ENCODE assay signal across 23 cellular contexts in genomic region chrX:30793767-30794103, GRCh38.
DNase-seq lines count a peak whose midpoint lies in the region; ATAC-seq, FAIRE-seq and TF ChIP-seq lines count a peak whose summit lies in the region.
"Had no signal": no experiment of that assay in that cellular context is flagged by ENCODE, and none has a peak within 500 bp of the region (broad histone marks: within the 10 kb centered on the region; RNA-seq: fewer than 3 reads in every experiment).

No MANE protein-coding gene starts in this region.

- intact Hi-C loops in sigmoid colon (cut with DNase I): no loop called here
- intact Hi-C loops in testis (cut with DNase I; ENCODE audit: low total_unique reads): no loop called here
- intact Hi-C loops in CD4-positive, alpha-beta memory T cell (cut with micrococcal nuclease): no loop called here

- no peak overlapping the region for H3K4me3 Mint-ChIP-seq in stimulated activated naive CD8-positive, alpha-beta T cell treated with anti-CD3 and anti-CD28 coated beads, Interleukin-15, amount 100 ng/mL, for 72 hours
- H3K4me3 Mint-ChIP-seq in CD4-positive, alpha-beta memory T cell: no peak overlapping the region
- H3K4me3 Mint-ChIP-seq: CD14-positive monocyte; CD8-positive, alpha-beta T cell had no signal

- DNase-seq in HTR-8/SVneo (ENCODE audit: insufficient read length, low spot score) (no peak), neuronal stem cell (ENCODE audit: low spot score) (no peak), sigmoid colon (peak; percentile 43), testis (no peak), NCI-H82 (lab: John Stamatoyannopoulos, UW) (no peak)
- no peak for DNase-seq in stimulated activated naive CD8-positive, alpha-beta T cell treated with anti-CD3 and anti-CD28 coated beads, Interleukin-15, amount 100 ng/mL, for 72 hours
- DNase-seq in CD4-positive, alpha-beta memory T cell: no peak
- DNase-seq: 8988T; ACHN; AML-193; BE2C; Caco-2; CD8-positive, alpha-beta T cell; DMS153; DND-41; GOT3; H7 had no signal

- H3K9me3 ChIP-seq in neuronal stem cell (replicated peaks in 1 of 2; ENCODE audit: control insufficient read depth in 2 of 2, insufficient read depth in 1 of 2, low read depth in 1 of 2, low read length in 2 of 2): peaks cover 0 to 11% of the 10 kb centered on the region in 2 donors
- H3K9me3 ChIP-seq in sigmoid colon: no peaks in the 10 kb centered on the region
- H3K9me3 ChIP-seq in testis: no peaks in the 10 kb centered on the region
- no peaks in the 10 kb centered on the region for H3K9me3 ChIP-seq in CD4-positive, alpha-beta memory T cell (ENCODE audit: control insufficient read depth in 1 of 2, low read length in 2 of 2)
- H3K9me3 ChIP-seq: A549, BE2C, Caco-2 had no signal

- CTCF ChIA-PET in CD4-positive, alpha-beta memory T cell (lab: Charles Lee; ENCODE audit: partially characterized antibody): no interaction called here

- FAIRE-seq in HTR-8/SVneo (lab: Jason Lieb, UNC): peak; percentile 9
- FAIRE-seq: A549, G401.6, GM12892 had no signal

- POLR2A ChIA-PET in CD4-positive, alpha-beta memory T cell (lab: Charles Lee; ENCODE audit: partially characterized antibody): no interaction called here

- H3K4ac ChIP-seq in neuronal stem cell (ENCODE audit: low read length): no peak overlapping the region

- TF ChIP-seq EP300 in sigmoid colon (IDR thresholded peaks at IDR 0.05): no peak

- no peak overlapping the region for H2AFZ ChIP-seq in neuronal stem cell (ENCODE audit: low read length)

- H3K4me2 ChIP-seq in neuronal stem cell (ENCODE audit: insufficient read depth, low read length, poor library complexity, severe bottlenecking): no peak overlapping the region
- H3K4me2 ChIP-seq: A549; BLaER1 treated with 17β-estradiol and CSF1 and Interleukin-3, amounts not matched to agents 10 nM and 100 nM had no signal

- H4K91ac ChIP-seq in neuronal stem cell (ENCODE audit: low read depth, low read length, poor library complexity): no peak overlapping the region

- ATAC-seq in stimulated activated naive CD8-positive, alpha-beta T cell treated with anti-CD3 and anti-CD28 coated beads, Interleukin-15, amount 100 ng/mL, for 72 hours: no peak
- ATAC-seq: A549; CD8-positive, alpha-beta T cell; HCT116 had no signal

- peak overlapping the region; percentile 87 for H3K14ac ChIP-seq in neuronal stem cell (ENCODE audit: low read length)

- no peak overlapping the region for H3K9ac ChIP-seq in neuronal stem cell (ENCODE audit: low read depth, low read length, poor library complexity)
- H3K9ac ChIP-seq: BLaER1 treated with 17β-estradiol and CSF1 and Interleukin-3, amounts not matched to agents 10 nM and 100 nM had no signal

- no peaks in the 10 kb centered on the region for H3K36me3 Mint-ChIP-seq in CD4-positive, alpha-beta memory T cell
- H3K36me3 Mint-ChIP-seq: CD14-positive monocyte; CD8-positive, alpha-beta T cell had no signal

- H3K9me3 Mint-ChIP-seq in stimulated activated naive CD8-positive, alpha-beta T cell treated with anti-CD3 and anti-CD28 coated beads, Interleukin-15, amount 100 ng/mL, for 72 hours: peaks cover 6 to 17% of the 10 kb centered on the region in 2 donors
- peaks cover 0 to 3% (median 0%) of the 10 kb centered on the region in 8 donors for H3K9me3 Mint-ChIP-seq in CD4-positive, alpha-beta memory T cell
- H3K9me3 Mint-ChIP-seq: CD8-positive, alpha-beta T cell had no signal

- H2AK5ac ChIP-seq in neuronal stem cell (ENCODE audit: low read depth, low read length): no peak overlapping the region

- H3K4me1 ChIP-seq in neuronal stem cell (ENCODE audit: control insufficient read depth in 2 of 2, insufficient read depth in 1 of 2, low read depth in 1 of 2, low read length in 2 of 2): no peaks in the 10 kb centered on the region
- H3K4me1 ChIP-seq in sigmoid colon: no peaks in the 10 kb centered on the region
- no peaks in the 10 kb centered on the region for H3K4me1 ChIP-seq in testis
- no peaks in the 10 kb centered on the region for H3K4me1 ChIP-seq in CD4-positive, alpha-beta memory T cell (ENCODE audit: insufficient read depth, low read length)
- H3K4me1 ChIP-seq: A549; BE2C; BLaER1 treated with 17β-estradiol and CSF1 and Interleukin-3, amounts not matched to agents 10 nM and 100 nM; Caco-2 had no signal

- H3K4me1 Mint-ChIP-seq in stimulated activated naive CD8-positive, alpha-beta T cell treated with anti-CD3 and anti-CD28 coated beads, Interleukin-15, amount 100 ng/mL, for 72 hours: no peaks in the 10 kb centered on the region
- H3K4me1 Mint-ChIP-seq in CD4-positive, alpha-beta memory T cell: no peaks in the 10 kb centered on the region
- H3K4me1 Mint-ChIP-seq: CD14-positive monocyte had no signal

- H2BK12ac ChIP-seq in neuronal stem cell (ENCODE audit: low read length): no peak overlapping the region

- H3K18ac ChIP-seq in neuronal stem cell (ENCODE audit: low read length): no peak overlapping the region

- no CpG with 5 or more reads among the region's 1 CpG for WGBS in neuronal stem cell (ENCODE audit: extremely low coverage in 2 of 2, insufficient read length in 2 of 2, insufficient replicate concordance in 1 of 2), 2 donors
- WGBS in sigmoid colon, 2 donors: 96 to 100% methylated on average over 1 of the region's 1 CpG
- WGBS in testis, 2 donors: 93 to 100% methylated on average over 1 of the region's 1 CpG

- no peak overlapping the region for H3K27ac Mint-ChIP-seq in stimulated activated naive CD8-positive, alpha-beta T cell treated with anti-CD3 and anti-CD28 coated beads, Interleukin-15, amount 100 ng/mL, for 72 hours
- no peak overlapping the region for H3K27ac Mint-ChIP-seq in CD4-positive, alpha-beta memory T cell
- H3K27ac Mint-ChIP-seq: CD14-positive monocyte; CD8-positive, alpha-beta T cell had no signal

- no peak for TF ChIP-seq POLR2A in sigmoid colon (IDR thresholded peaks at IDR 0.05)
- TF ChIP-seq POLR2A in testis (IDR thresholded peaks at IDR 0.05): no peak

- H3K36me3 ChIP-seq in neuronal stem cell (replicated peaks in 1 of 2; ENCODE audit: control insufficient read depth in 2 of 2, insufficient read depth in 2 of 2, low read length in 2 of 2) (no peaks in the 10 kb centered on the region), sigmoid colon (no peaks in the 10 kb centered on the region), testis (ENCODE audit: low read depth, missing control alignments) (no peaks in the 10 kb centered on the region)
- H3K36me3 ChIP-seq in CD4-positive, alpha-beta memory T cell (ENCODE audit: insufficient read depth, low read length): no peaks in the 10 kb centered on the region
- H3K36me3 ChIP-seq: BE2C; BLaER1 treated with 17β-estradiol and CSF1 and Interleukin-3, amounts not matched to agents 10 nM and 100 nM had no signal

- H2BK5ac ChIP-seq in neuronal stem cell (ENCODE audit: low read length): no peak overlapping the region

- no peak overlapping the region for H2BK120ac ChIP-seq in neuronal stem cell (ENCODE audit: low read depth, low read length)

- H2BK15ac ChIP-seq in neuronal stem cell (ENCODE audit: low read length): no peak overlapping the region

- H3K27ac ChIP-seq in neuronal stem cell (replicated peaks; ENCODE audit: low read length): no peak overlapping the region
- no peak overlapping the region for H3K27ac ChIP-seq in sigmoid colon
- no peak overlapping the region for H3K27ac ChIP-seq in testis
- no peak overlapping the region for H3K27ac ChIP-seq in CD4-positive, alpha-beta memory T cell (ENCODE audit: low read depth, low read length)
- H3K27ac ChIP-seq: A549; BLaER1 treated with 17β-estradiol and CSF1 and Interleukin-3, amounts not matched to agents 10 nM and 100 nM had no signal

- H3K27me3 ChIP-seq in neuronal stem cell (ENCODE audit: control insufficient read depth in 3 of 3, insufficient read depth in 3 of 3, low read depth in 1 of 3, low read length in 3 of 3) (no peaks in the 10 kb centered on the region), sigmoid colon (no peaks in the 10 kb centered on the region), testis (no peaks in the 10 kb centered on the region)
- no peaks in the 10 kb centered on the region for H3K27me3 ChIP-seq in CD4-positive, alpha-beta memory T cell (ENCODE audit: insufficient read depth, low read length)
- H3K27me3 ChIP-seq: BE2C; BLaER1 treated with 17β-estradiol and CSF1 and Interleukin-3, amounts not matched to agents 10 nM and 100 nM had no signal

- H4K8ac ChIP-seq in neuronal stem cell (ENCODE audit: low read depth, low read length): no peak overlapping the region

- H3K4me3 ChIP-seq in neuronal stem cell (ENCODE audit: low read length in 2 of 2) (no peak overlapping the region), sigmoid colon (no peak overlapping the region), testis (no peak overlapping the region)
- no peak overlapping the region for H3K4me3 ChIP-seq in CD4-positive, alpha-beta memory T cell (ENCODE audit: low read length in 2 of 2)
- H3K4me3 ChIP-seq: A549; BLaER1 treated with 17β-estradiol and CSF1 and Interleukin-3, amounts not matched to agents 10 nM and 100 nM had no signal

- no peaks in the 10 kb centered on the region for H3K79me1 ChIP-seq in neuronal stem cell (ENCODE audit: low read depth, low read length)

- no peaks in the 10 kb centered on the region for H3K27me3 Mint-ChIP-seq in stimulated activated naive CD8-positive, alpha-beta T cell treated with anti-CD3 and anti-CD28 coated beads, Interleukin-15, amount 100 ng/mL, for 72 hours
- H3K27me3 Mint-ChIP-seq in CD4-positive, alpha-beta memory T cell: no peaks in the 10 kb centered on the region

- peak overlapping the region; percentile 19 for H3K23ac ChIP-seq in neuronal stem cell (ENCODE audit: low read depth, low read length, poor library complexity)

- TF ChIP-seq CTCF in sigmoid colon (IDR thresholded peaks at IDR 0.05): no peak
- TF ChIP-seq CTCF in testis (IDR thresholded peaks at IDR 0.05): no peak
